Comparison of ENCODE assay signal across 1 cellular context in the genomic region with DNA sequence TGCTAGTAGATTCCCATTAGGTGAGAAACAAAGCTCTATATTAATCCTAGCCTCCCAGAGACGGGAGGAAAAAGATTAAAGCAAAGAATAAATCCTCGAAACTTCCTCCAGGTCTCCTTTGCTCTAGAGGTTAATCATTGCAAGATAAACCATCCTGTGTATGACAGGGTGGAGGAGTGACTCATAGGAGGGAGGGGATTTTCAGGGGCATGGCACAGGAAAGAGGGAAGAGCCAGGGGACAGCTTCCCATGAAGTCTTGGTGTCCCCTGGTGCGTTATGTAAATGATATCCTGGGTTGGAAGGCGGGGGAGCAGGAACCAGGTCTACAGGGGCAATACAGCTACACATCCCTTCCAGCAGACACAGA.
TF ChIP-seq lines count a peak whose summit lies in the region.

No MANE protein-coding gene starts in this region.

TF ChIP-seq in HepG2, 621 proteins besides CTCF, POLR2A, EP300 and RAD21 (continued from another document):
- TF ChIP-seq, protein P1, sequence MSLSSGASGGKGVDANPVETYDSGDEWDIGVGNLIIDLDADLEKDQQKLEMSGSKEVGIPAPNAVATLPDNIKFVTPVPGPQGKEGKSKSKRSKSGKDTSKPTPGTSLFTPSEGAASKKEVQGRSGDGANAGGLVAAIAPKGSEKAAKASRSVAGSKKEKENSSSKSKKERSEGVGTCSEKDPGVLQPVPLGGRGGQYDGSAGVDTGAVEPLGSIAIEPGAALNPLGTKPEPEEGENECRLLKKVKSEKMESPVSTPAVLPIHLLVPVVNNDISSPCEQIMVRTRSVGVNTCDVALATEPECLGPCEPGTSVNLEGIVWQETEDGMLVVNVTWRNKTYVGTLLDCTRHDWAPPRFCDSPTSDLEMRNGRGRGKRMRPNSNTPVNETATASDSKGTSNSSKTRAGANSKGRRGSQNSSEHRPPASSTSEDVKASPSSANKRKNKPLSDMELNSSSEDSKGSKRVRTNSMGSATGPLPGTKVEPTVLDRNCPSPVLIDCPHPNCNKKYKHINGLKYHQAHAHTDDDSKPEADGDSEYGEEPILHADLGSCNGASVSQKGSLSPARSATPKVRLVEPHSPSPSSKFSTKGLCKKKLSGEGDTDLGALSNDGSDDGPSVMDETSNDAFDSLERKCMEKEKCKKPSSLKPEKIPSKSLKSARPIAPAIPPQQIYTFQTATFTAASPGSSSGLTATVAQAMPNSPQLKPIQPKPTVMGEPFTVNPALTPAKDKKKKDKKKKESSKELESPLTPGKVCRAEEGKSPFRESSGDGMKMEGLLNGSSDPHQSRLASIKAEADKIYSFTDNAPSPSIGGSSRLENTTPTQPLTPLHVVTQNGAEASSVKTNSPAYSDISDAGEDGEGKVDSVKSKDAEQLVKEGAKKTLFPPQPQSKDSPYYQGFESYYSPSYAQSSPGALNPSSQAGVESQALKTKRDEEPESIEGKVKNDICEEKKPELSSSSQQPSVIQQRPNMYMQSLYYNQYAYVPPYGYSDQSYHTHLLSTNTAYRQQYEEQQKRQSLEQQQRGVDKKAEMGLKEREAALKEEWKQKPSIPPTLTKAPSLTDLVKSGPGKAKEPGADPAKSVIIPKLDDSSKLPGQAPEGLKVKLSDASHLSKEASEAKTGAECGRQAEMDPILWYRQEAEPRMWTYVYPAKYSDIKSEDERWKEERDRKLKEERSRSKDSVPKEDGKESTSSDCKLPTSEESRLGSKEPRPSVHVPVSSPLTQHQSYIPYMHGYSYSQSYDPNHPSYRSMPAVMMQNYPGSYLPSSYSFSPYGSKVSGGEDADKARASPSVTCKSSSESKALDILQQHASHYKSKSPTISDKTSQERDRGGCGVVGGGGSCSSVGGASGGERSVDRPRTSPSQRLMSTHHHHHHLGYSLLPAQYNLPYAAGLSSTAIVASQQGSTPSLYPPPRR (CRISPR knock-in tag; IDR thresholded peaks at IDR 0.05; ENCODE audit: borderline replicate concordance): peak; percentile 21; the same call in 1 of the 2 replicates
- TF ChIP-seq ZNF777 (CRISPR knock-in tag; IDR thresholded peaks at IDR 0.05) (no peak), SP5 (CRISPR knock-in tag; IDR thresholded peaks at IDR 0.05; ENCODE audit: borderline replicate concordance, low read depth) (peak; percentile 90), ZNF788 (CRISPR knock-in tag; IDR thresholded peaks at IDR 0.05; ENCODE audit: borderline replicate concordance) (no peak), RXRA (CRISPR knock-in tag; IDR thresholded peaks at IDR 0.05) (0 out of 2 replicates have a peak, but pooled peaks have one; percentile 30), TBX2 (CRISPR knock-in tag; IDR thresholded peaks at IDR 0.05; ENCODE audit: borderline replicate concordance) (peak; percentile 34; the same call in 1 of the 2 replicates), ARNTL (CRISPR knock-in tag; IDR thresholded peaks at IDR 0.05) (no peak), BRCA1 (CRISPR knock-in tag; IDR thresholded peaks at IDR 0.05) (no peak), ZFP90 (CRISPR knock-in tag; IDR thresholded peaks at IDR 0.05; ENCODE audit: borderline replicate concordance) (no peak), MIXL1 (CRISPR knock-in tag; IDR thresholded peaks at IDR 0.05) (0 out of 2 replicates have a peak, but pooled peaks have one; percentile 16)
- TF ChIP-seq, protein P2, sequence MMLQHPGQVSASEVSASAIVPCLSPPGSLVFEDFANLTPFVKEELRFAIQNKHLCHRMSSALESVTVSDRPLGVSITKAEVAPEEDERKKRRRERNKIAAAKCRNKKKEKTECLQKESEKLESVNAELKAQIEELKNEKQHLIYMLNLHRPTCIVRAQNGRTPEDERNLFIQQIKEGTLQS (CRISPR knock-in tag; IDR thresholded peaks at IDR 0.05): peak; percentile 78
- TF ChIP-seq, protein P3, sequence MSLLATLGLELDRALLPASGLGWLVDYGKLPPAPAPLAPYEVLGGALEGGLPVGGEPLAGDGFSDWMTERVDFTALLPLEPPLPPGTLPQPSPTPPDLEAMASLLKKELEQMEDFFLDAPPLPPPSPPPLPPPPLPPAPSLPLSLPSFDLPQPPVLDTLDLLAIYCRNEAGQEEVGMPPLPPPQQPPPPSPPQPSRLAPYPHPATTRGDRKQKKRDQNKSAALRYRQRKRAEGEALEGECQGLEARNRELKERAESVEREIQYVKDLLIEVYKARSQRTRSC (CRISPR knock-in tag; IDR thresholded peaks at IDR 0.05; ENCODE audit: low read depth): no peak
